ENCODE assay signal across 15 cellular contexts in genomic region chr10:62250594-62251198, GRCh38. TPM values are rescaled to one million over a fixed set of nuclear protein-coding genes. Genes with fewer than 3 reads are reported as not detected.
A peak's percentile ranks its signal among the peaks of the same experiment; 100 is the strongest.
DNase-seq lines count a peak whose midpoint lies in the region; ATAC-seq and TF ChIP-seq lines count a peak whose summit lies in the region.
"Had no signal": no experiment of that assay in that cellular context is flagged by ENCODE, and none has a peak within 500 bp of the region (broad histone marks: within the 10 kb centered on the region; RNA-seq: fewer than 3 reads in every experiment).

No MANE protein-coding gene starts in this region.

- no peaks in the 10 kb centered on the region for H3K36me3 ChIP-seq in breast epithelium
- peaks cover 11% of the 10 kb centered on the region; the same call in 1 of the 2 replicates for H3K36me3 ChIP-seq in SJCRH30
- H3K36me3 ChIP-seq in upper lobe of right lung: no peaks in the 10 kb centered on the region
- H3K36me3 ChIP-seq: ovary had no signal

- TF ChIP-seq POLR2A in breast epithelium (IDR thresholded peaks at IDR 0.05): no peak

- H3K4me3 Mint-ChIP-seq in MCF 10A (ENCODE audit: unreplicated experiment): no peak overlapping the region
- H3K4me3 Mint-ChIP-seq: B cell had no signal

- CTCF ChIA-PET in MCF 10A (lab: Yijun Ruan, JAX): interaction anchor here (0.6 to 5.2 kb wide), 3 partner anchors 212 to 1143 kb away, joined by 3 to 49 read pairs (median 4); no protein-coding TSS in a partner anchor

- H3K27ac Mint-ChIP-seq in MCF 10A (ENCODE audit: low read depth, unreplicated experiment): peak overlapping the region; percentile 73
- H3K27ac Mint-ChIP-seq: B cell had no signal

- H3K27me3 ChIP-seq in breast epithelium (no peaks in the 10 kb centered on the region), SJCRH30 (no peaks in the 10 kb centered on the region), upper lobe of right lung (no peaks in the 10 kb centered on the region)
- H3K27me3 ChIP-seq: ovary had no signal

- TF ChIP-seq CTCF in MCF 10A (IDR thresholded peaks at IDR 0.05; ENCODE audit: unreplicated experiment) (no peak), breast epithelium (IDR thresholded peaks at IDR 0.05) (no peak), foreskin fibroblast (IDR thresholded peaks at IDR 0.05; ENCODE audit: low read depth, low read length) (no peak), upper lobe of right lung (IDR thresholded peaks at IDR 0.05) (no peak)

- peaks cover 14% of the 10 kb centered on the region for H3K4me1 Mint-ChIP-seq in MCF 10A (ENCODE audit: insufficient read depth, unreplicated experiment)

- intact Hi-C loops in MCF 10A (cut with micrococcal nuclease): no loop called here
- intact Hi-C loops in breast epithelium (cut with DNase I; ENCODE audit: low total_unique reads): no loop called here
- intact Hi-C loops in upper lobe of right lung (cut with DNase I): no loop called here

- H3K4me3 ChIP-seq in breast epithelium (no peak overlapping the region), SJCRH30 (no peak overlapping the region), foreskin fibroblast (ENCODE audit: low read depth in 1 of 2, low read length in 2 of 2) (no peak overlapping the region), upper lobe of right lung (no peak overlapping the region)
- H3K4me3 ChIP-seq: ovary had no signal

- H3K27ac ChIP-seq in breast epithelium (no peak overlapping the region), SJCRH30 (no peak overlapping the region), upper lobe of right lung (no peak overlapping the region)
- H3K27ac ChIP-seq: ovary had no signal

- BruUV-seq in MCF 10A (replicated peaks; lab: Mats Ljungman, UMichigan): no TSS peak

- H3K4me1 ChIP-seq in breast epithelium (no peaks in the 10 kb centered on the region), SJCRH30 (no peaks in the 10 kb centered on the region), upper lobe of right lung (no peaks in the 10 kb centered on the region)

- ATAC-seq in upper lobe of right lung (peak; percentile 32), GM21360 (IDR thresholded peaks at IDR 0.05; ENCODE audit: unreplicated experiment) (no peak)

- no peaks in the 10 kb centered on the region for H3K27me3 Mint-ChIP-seq in MCF 10A (ENCODE audit: insufficient read depth, unreplicated experiment)
- H3K27me3 Mint-ChIP-seq: B cell had no signal

- H3K36me3 Mint-ChIP-seq in MCF 10A (ENCODE audit: insufficient read depth, unreplicated experiment): peaks cover 5% of the 10 kb centered on the region

- POLR2A ChIA-PET in MCF 10A (lab: Yijun Ruan, JAX): interaction anchor here (0.5 to 8.6 kb wide), 7 partner anchors 14 to 926 kb away, joined by 3 to 105 read pairs (median 3); partner anchors contain the start of genes ARID5B and RTKN2

- H3K9me3 Mint-ChIP-seq in MCF 10A (ENCODE audit: unreplicated experiment): no peaks in the 10 kb centered on the region

- DNase-seq in MCF 10A (ENCODE audit: unreplicated experiment) (peak; percentile 78), breast epithelium (ENCODE audit: low spot score in 2 of 2) (no peak), SJCRH30 (peak; percentile 6 to 37), foreskin fibroblast (peak; percentile 75 to 79), upper lobe of right lung (no peak), GM19238 (ENCODE audit: insufficient read length, low spot score) (no peak)
- DNase-seq in central memory CD4-positive, alpha-beta T cell: no peak
- DNase-seq: MM.1S; NCI-H526 treated with DMSO at 0.1 percent for 48 hours; ovary; stimulated activated CD4-positive, alpha-beta T cell treated with anti-CD3 and anti-CD28 coated beads, Interleukin-4, amount 100 ng/mL, for 24 hours; substantia nigra; T-helper 9 cell had no signal

- H3K9me3 ChIP-seq in breast epithelium: no peaks in the 10 kb centered on the region
- H3K9me3 ChIP-seq in SJCRH30 (replicated peaks): no peaks in the 10 kb centered on the region
- H3K9me3 ChIP-seq in upper lobe of right lung: no peaks in the 10 kb centered on the region
- H3K9me3 ChIP-seq: ovary had no signal

RNA-seq across cellular contexts. Expression of gene RTKN2, which starts 17.9 kb away (rescaled TPM):
- 1.6 and 2.6 TPM in 2 replicates for total RNA-seq in MCF 10A (2022)
- total RNA-seq in breast epithelium: 1 to 10 TPM in 1 of 3 donors, under 1 TPM in 2; 0.16 to 1.3 (median 0.98) TPM
- total RNA-seq in SJCRH30 (2014; rRNA removed; shearing (Covaris generic)): 11.7 and 13.3 TPM in 2 replicates
- total RNA-seq in upper lobe of right lung: 93.7 TPM

Comparison
In these comparisons a context has a peak if more than half of its experiments do, and no peak if none do; other contexts are left out.
1. DNase-seq: peak in MCF 10A (single experiment), SJCRH30 (2 of 2) and foreskin fibroblast (2 of 2); none in breast epithelium (0 of 2), upper lobe of right lung (single experiment), central memory CD4-positive, alpha-beta T cell (single experiment) and GM19238 (single experiment).